ENCODE assay signal across 25 cellular contexts in the genomic region with DNA sequence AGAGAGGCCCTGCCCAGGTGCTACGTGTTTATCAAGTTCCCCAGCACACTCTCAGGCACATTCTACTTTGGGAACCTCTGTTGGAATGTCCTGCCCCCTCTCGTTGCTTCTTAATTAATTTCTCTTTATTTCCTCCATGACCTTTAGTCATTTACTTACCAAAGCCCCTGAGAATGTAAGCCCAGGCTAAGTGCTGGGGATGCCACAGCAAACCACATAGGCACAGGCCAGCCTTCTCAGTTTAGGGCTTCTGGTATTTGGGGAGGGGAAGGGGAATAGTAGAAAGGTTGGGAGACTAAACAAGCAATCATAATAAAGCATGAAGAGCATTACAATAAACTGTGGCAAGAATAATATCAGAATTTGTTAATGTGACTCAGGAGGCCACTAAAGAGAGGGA.
"Had no signal": no experiment of that assay in that cellular context is flagged by ENCODE, and none has a peak within 500 bp of the region (broad histone marks: within the 10 kb centered on the region; RNA-seq: fewer than 3 reads in every experiment).

No MANE protein-coding gene starts in this region.

- DNase-seq: activated CD4-positive, alpha-beta memory T cell treated with anti-CD3 and anti-CD28 coated beads, Interleukin-2, amount 10 ng/mL, durations not matched to agents 7 days and 5 days; activated CD4-positive, alpha-beta T cell treated with anti-CD3 and anti-CD28 coated beads for 1 hour; activated CD4-positive, alpha-beta T cell treated with anti-CD3 and anti-CD28 coated beads for 4 hours; activated CD4-positive, alpha-beta T cell treated with anti-CD3 and anti-CD28 coated beads, Interleukin-2, amount 10 ng/mL, durations not matched to agents 7 days and 5 days; activated CD4-positive, alpha-beta T cell treated with anti-CD3 and anti-CD28 coated beads, Interleukin-2, amount 50 U/mL, for 4 hours; activated CD8-positive, alpha-beta memory T cell treated with anti-CD3 and anti-CD28 coated beads, Interleukin-2, amount 50 U/mL, for 48 hours; activated gamma-delta T cell treated with Interleukin-2 at 50 U/mL for 16 hours; activated naive CD4-positive, alpha-beta T cell treated with anti-CD3 and anti-CD28 coated beads, Interleukin-2, amount 50 U/mL, for 16 hours; activated naive CD4-positive, alpha-beta T cell treated with Interleukin-2 at 50 U/mL for 16 hours; activated T-cell treated with anti-CD3 and anti-CD28 coated beads for 4 hours; activated T-cell treated with anti-CD3 and anti-CD28 coated beads, Interleukin-2, amount 50 U/mL, for 24 hours; activated T-cell treated with anti-CD3 and anti-CD28 coated beads, Interleukin-2, amount 50 U/mL, for 72 hours; amniotic stem cell; anterior cingulate cortex; brain microvascular endothelial cell; dorsolateral prefrontal cortex; effector memory CD4-positive, alpha-beta T cell; endodermal cell; foreskin fibroblast; head of caudate nucleus; T-helper 2 cell had no signal

- H3K27me3 ChIP-seq: brain microvascular endothelial cell had no signal

- ATAC-seq: activated T-cell treated with anti-CD3 and anti-CD28 coated beads, Interleukin-2, amount 50 U/mL, for 72 hours; esophagus mucosa; WTC11 had no signal

- H3K4me3 ChIP-seq: coronary artery, dorsolateral prefrontal cortex had no signal

- H3K27ac ChIP-seq: brain microvascular endothelial cell, coronary artery, dorsolateral prefrontal cortex, VCaP had no signal

- H3K36me3 ChIP-seq: brain microvascular endothelial cell had no signal
